35 cellular contexts compared by ENCODE assay signal in the genomic region with DNA sequence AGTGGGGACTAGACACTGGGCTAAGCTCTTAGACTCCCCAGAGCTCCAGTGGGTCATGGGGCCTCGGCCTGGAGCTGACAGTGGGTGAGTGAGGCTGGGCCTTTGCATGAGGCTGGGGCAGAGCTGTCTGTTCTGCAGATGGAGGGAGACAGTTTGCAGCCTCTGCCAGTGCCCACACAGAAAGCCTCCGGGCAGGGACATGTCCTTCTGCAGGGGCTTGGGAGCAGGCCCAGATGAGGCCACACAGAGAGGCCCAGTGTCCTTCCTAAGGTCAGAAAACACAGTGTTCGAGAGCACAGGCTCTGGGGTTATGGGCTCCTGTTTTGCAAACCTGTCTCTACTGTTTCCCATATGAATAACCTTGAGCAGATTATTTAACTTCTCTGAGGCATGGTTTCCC. TPM values are rescaled to one million over a fixed set of nuclear protein-coding genes. Genes with fewer than 3 reads are reported as not detected.
"Had no signal": no experiment of that assay in that cellular context is flagged by ENCODE, and none has a peak within 500 bp of the region (broad histone marks: within the 10 kb centered on the region; RNA-seq: fewer than 3 reads in every experiment).

No MANE protein-coding gene starts in this region.

- H3K4me2 ChIP-seq: KMS-11 had no signal

- FAIRE-seq: bronchial epithelial cell, TTC549 had no signal

- H3K4me1 Mint-ChIP-seq: activated CD4-positive, alpha-beta T cell treated with anti-CD3 and anti-CD28 coated beads for 36 hours; activated naive CD4-positive, alpha-beta T cell treated with anti-CD3 and anti-CD28 coated beads, Interleukin-2, amount 10 ng/mL, durations not matched to agents 7 days and 5 days; activated naive CD8-positive, alpha-beta T cell treated with anti-CD3 and anti-CD28 coated beads, Interleukin-2, amount 50 U/mL, for 24 hours; brain had no signal

- DNase-seq: activated CD4-positive, alpha-beta memory T cell treated with anti-CD3 and anti-CD28 coated beads for 36 hours; activated CD4-positive, alpha-beta T cell treated with anti-CD3 and anti-CD28 coated beads for 36 hours; activated CD4-positive, alpha-beta T cell treated with anti-CD3 and anti-CD28 coated beads, Interleukin-2, amount 50 U/mL, for 1 hour; activated CD8-positive, alpha-beta memory T cell treated with anti-CD3 and anti-CD28 coated beads, Interleukin-2, amount 50 U/mL, for 4 hours; activated effector memory CD4-positive, alpha-beta T cell treated with Interleukin-2 at 50 U/mL for 16 hours; activated naive CD4-positive, alpha-beta T cell treated with anti-CD3 and anti-CD28 coated beads, Interleukin-2, amount 10 ng/mL, durations not matched to agents 7 days and 5 days; activated naive CD8-positive, alpha-beta T cell treated with anti-CD3 and anti-CD28 coated beads, Interleukin-2, amount 50 U/mL, for 24 hours; activated T-cell treated with anti-CD3 and anti-CD28 coated beads for 4 hours; activated T-cell treated with anti-CD3 and anti-CD28 coated beads, Interleukin-2, amount 50 U/mL, for 48 hours; anterior cingulate cortex; caudate nucleus; cerebellar nuclear complex; MM.1S; MV-4-11; NCI-H1092; NCI-H1436 treated with DMSO at 0.1 percent for 48 hours; NCI-H187; NCI-H2029 treated with DMSO at 0.1 percent for 48 hours; NCI-H2107; NCI-H2171; NCI-H510A; NCI-H526; NCI-H748 treated with DMSO at 0.1 percent for 48 hours; NK-92 treated with Interleukin-12 subunit alpha and Interleukin-12 subunit beta, amount 100 ng/mL, for 24 hours; PC-3; Peyer's patch; SIG-M5; T1000 had no signal

- H3K4me3 ChIP-seq: Peyer's patch had no signal

- H3K4me3 Mint-ChIP-seq: activated CD4-positive, alpha-beta memory T cell treated with anti-CD3 and anti-CD28 coated beads for 36 hours; activated CD4-positive, alpha-beta T cell treated with anti-CD3 and anti-CD28 coated beads for 36 hours; activated naive CD4-positive, alpha-beta T cell treated with anti-CD3 and anti-CD28 coated beads, Interleukin-2, amount 10 ng/mL, durations not matched to agents 7 days and 5 days; activated naive CD8-positive, alpha-beta T cell; activated naive CD8-positive, alpha-beta T cell treated with anti-CD3 and anti-CD28 coated beads, Interleukin-2, amount 50 U/mL, for 24 hours; brain had no signal

- H3K9me3 Mint-ChIP-seq: activated CD4-positive, alpha-beta memory T cell treated with anti-CD3 and anti-CD28 coated beads for 36 hours; activated naive CD4-positive, alpha-beta T cell treated with anti-CD3 and anti-CD28 coated beads, Interleukin-2, amount 10 ng/mL, durations not matched to agents 7 days and 5 days; activated naive CD8-positive, alpha-beta T cell treated with anti-CD3 and anti-CD28 coated beads, Interleukin-2, amount 50 U/mL, for 24 hours had no signal

- H3K27ac ChIP-seq: KMS-11, Peyer's patch, RWPE1 had no signal

- ATAC-seq: activated CD4-positive, alpha-beta T cell treated with anti-CD3 and anti-CD28 coated beads for 36 hours; activated naive CD8-positive, alpha-beta T cell treated with anti-CD3 and anti-CD28 coated beads, Interleukin-2, amount 50 U/mL, for 24 hours; PC-3; Right ventricle myocardium inferior had no signal

- H3K36me3 Mint-ChIP-seq: activated CD4-positive, alpha-beta memory T cell treated with anti-CD3 and anti-CD28 coated beads for 36 hours had no signal

- H3K27me3 ChIP-seq: Peyer's patch had no signal

- H3K4me1 ChIP-seq: Peyer's patch had no signal

- H3K27me3 Mint-ChIP-seq: activated CD4-positive, alpha-beta memory T cell treated with anti-CD3 and anti-CD28 coated beads for 36 hours; activated CD4-positive, alpha-beta T cell treated with anti-CD3 and anti-CD28 coated beads for 36 hours; activated naive CD4-positive, alpha-beta T cell treated with anti-CD3 and anti-CD28 coated beads, Interleukin-2, amount 10 ng/mL, durations not matched to agents 7 days and 5 days; activated naive CD8-positive, alpha-beta T cell; activated naive CD8-positive, alpha-beta T cell treated with anti-CD3 and anti-CD28 coated beads, Interleukin-2, amount 50 U/mL, for 24 hours; brain had no signal

- H3K27ac Mint-ChIP-seq: activated CD4-positive, alpha-beta memory T cell treated with anti-CD3 and anti-CD28 coated beads for 36 hours; activated CD4-positive, alpha-beta T cell treated with anti-CD3 and anti-CD28 coated beads for 36 hours; activated naive CD4-positive, alpha-beta T cell treated with anti-CD3 and anti-CD28 coated beads, Interleukin-2, amount 10 ng/mL, durations not matched to agents 7 days and 5 days; activated naive CD8-positive, alpha-beta T cell; activated naive CD8-positive, alpha-beta T cell treated with anti-CD3 and anti-CD28 coated beads, Interleukin-2, amount 50 U/mL, for 24 hours; brain had no signal

- H3K9ac ChIP-seq: KMS-11 had no signal

- H3K9me3 ChIP-seq: Peyer's patch had no signal

RNA-seq across cellular contexts. Expression of a gene that starts 33.0 kb away (rescaled TPM):
- total RNA-seq: Right ventricle myocardium inferior had no signal
